Comparison of ENCODE assay signal across 1 cellular context in genomic region chr16:1583180-1583579, GRCh38.
TF ChIP-seq lines count a peak whose summit lies in the region.

No MANE protein-coding gene starts in this region.

TF ChIP-seq in GM23338, 12 proteins besides CTCF, POLR2A, EP300 and RAD21 (continued from another document):
- TF ChIP-seq REST (IDR thresholded peaks at IDR 0.05; ENCODE audit: unreplicated experiment) (no peak), STAT1 (IDR thresholded peaks at IDR 0.05; ENCODE audit: unreplicated experiment) (no peak)
TF ChIP-seq in GM23338: peak in this region for 0.
